8 cellular contexts compared by ENCODE assay signal in the genomic region with DNA sequence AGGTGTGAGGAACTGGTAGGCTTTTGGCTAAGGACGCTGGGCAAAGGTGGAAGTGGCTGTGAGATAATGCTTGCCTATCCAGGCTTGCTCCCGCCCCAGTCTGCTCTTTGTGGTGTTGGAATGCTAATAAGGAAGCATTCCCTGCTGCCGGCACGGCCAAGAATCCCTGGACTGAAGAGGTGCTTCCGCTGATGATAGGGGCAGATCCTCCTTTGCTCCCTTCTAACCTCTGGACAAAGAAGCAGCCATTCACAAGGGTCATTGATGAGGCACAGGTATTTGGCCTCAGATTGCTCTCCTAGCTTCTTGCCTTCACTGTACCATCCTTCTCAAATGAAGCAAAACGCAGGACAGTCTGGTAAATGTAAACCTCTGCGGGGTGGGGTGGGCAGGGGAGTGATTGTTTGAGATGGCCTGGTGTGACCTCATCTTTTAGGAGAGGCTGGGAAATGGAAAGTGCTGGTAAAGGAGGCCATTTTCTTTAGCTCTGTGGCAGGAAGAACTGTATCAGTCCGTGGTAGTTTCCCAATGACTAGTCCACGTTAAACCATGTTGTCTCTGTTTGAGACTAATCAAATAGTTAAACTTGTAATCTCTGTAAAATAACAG. TPM values are rescaled to one million over a fixed set of nuclear protein-coding genes. Genes with fewer than 3 reads are reported as not detected.
DNase-seq lines count a peak whose midpoint lies in the region; ATAC-seq, FAIRE-seq and TF ChIP-seq lines count a peak whose summit lies in the region.

No MANE protein-coding gene starts in this region.

- peak; percentile 32 for ATAC-seq in activated CD4-positive, alpha-beta T cell treated with anti-CD3 and anti-CD28 coated beads for 36 hours
- no peak for ATAC-seq in HG03108 (IDR thresholded peaks at IDR 0.05; ENCODE audit: unreplicated experiment)

- H3K4me1 Mint-ChIP-seq in activated CD4-positive, alpha-beta T cell treated with anti-CD3 and anti-CD28 coated beads for 36 hours: peaks cover 43% of the 10 kb centered on the region

- H3K27me3 Mint-ChIP-seq in activated CD4-positive, alpha-beta T cell treated with anti-CD3 and anti-CD28 coated beads for 36 hours: no peaks in the 10 kb centered on the region

- no peak for TF ChIP-seq POLR2A in H54 (IDR thresholded peaks at IDR 0.05; ENCODE audit: low read depth, low read length)

- POLR2A ChIA-PET in activated CD4-positive, alpha-beta T cell treated with anti-CD3 and anti-CD28 coated beads for 36 hours (lab: Charles Lee): interaction anchor here (0.6 to 2.0 kb wide), 9 partner anchors 9 to 94 kb away, joined by 3 to 23 read pairs (median 5); a partner anchor contains a TSS
- POLR2A ChIA-PET in RWPE1 (lab: Yijun Ruan, JAX; ENCODE audit: low non-redundant PET): interaction anchor here (0.5 to 0.6 kb wide), 2 partner anchors 13 to 18 kb away, joined by 4 to 9 read pairs; no protein-coding TSS in a partner anchor

- no peaks in the 10 kb centered on the region for H3K9me3 Mint-ChIP-seq in activated CD4-positive, alpha-beta T cell treated with anti-CD3 and anti-CD28 coated beads for 36 hours (ENCODE audit: low read depth)

- peak overlapping the region; percentile 97 for H3K27ac Mint-ChIP-seq in activated CD4-positive, alpha-beta T cell treated with anti-CD3 and anti-CD28 coated beads for 36 hours

- no peak for FAIRE-seq in H54 (lab: Jason Lieb, UNC)

- H3K36me3 Mint-ChIP-seq in activated CD4-positive, alpha-beta T cell treated with anti-CD3 and anti-CD28 coated beads for 36 hours (ENCODE audit: low read depth): peaks cover 65% of the 10 kb centered on the region

- TF ChIP-seq CTCF in RWPE1 (conservative IDR thresholded peaks at IDR 0.05; ENCODE audit: low read depth): no peak

- peak overlapping the region; percentile 96 for H3K4me3 Mint-ChIP-seq in activated CD4-positive, alpha-beta T cell treated with anti-CD3 and anti-CD28 coated beads for 36 hours

- peak overlapping the region; percentile 94 for H3K27ac ChIP-seq in RWPE1

- intact Hi-C loops in activated CD4-positive, alpha-beta T cell treated with anti-CD3 and anti-CD28 coated beads for 36 hours (cut with DNase I, micrococcal nuclease): loop anchor here (1.0 to 10.0 kb wide), 5 partner anchors 17 to 707 kb away; a partner anchor contains a TSS

- peak; percentile 74 for DNase-seq in activated CD4-positive, alpha-beta T cell treated with anti-CD3 and anti-CD28 coated beads for 36 hours
- no peak for DNase-seq in activated CD4-positive, alpha-beta T cell treated with anti-CD3 and anti-CD28 coated beads for 1 hour
- DNase-seq in RWPE1 (ENCODE audit: low spot score) (no peak), ecto neural progenitor cell (ENCODE audit: low spot score) (peak; percentile 66), mucosa of gallbladder (ENCODE audit: low spot score) (peak; percentile 67), NCI-H774 (lab: John Stamatoyannopoulos, UW) (no peak), H54 (ENCODE audit: insufficient read length, low spot score) (no peak)

- CTCF ChIA-PET in activated CD4-positive, alpha-beta T cell treated with anti-CD3 and anti-CD28 coated beads for 36 hours (lab: Charles Lee): interaction anchor here (1.0 to 4.2 kb wide), 9 partner anchors 9 to 40 kb away, joined by 3 to 34 read pairs (median 7); a partner anchor contains a TSS
- CTCF ChIA-PET in RWPE1 (lab: Yijun Ruan, JAX): interaction anchor here (0.5 to 1.3 kb wide), 3 partner anchors 10 to 94 kb away, joined by 3 read pairs; no protein-coding TSS in a partner anchor

RNA-seq across cellular contexts. Expression of a gene that starts 1.7 kb away (rescaled TPM):
- 1,000 to 10,000 TPM; 1,151 to 1,499 TPM for total RNA-seq in activated CD4-positive, alpha-beta T cell treated with anti-CD3 and anti-CD28 coated beads for 36 hours
- 270 TPM for total RNA-seq in mucosa of gallbladder

RNA-seq across cellular contexts. Expression of a gene that starts 18.1 kb away (rescaled TPM):
- 10 to 100 TPM; 52.3 to 54.2 TPM for total RNA-seq in activated CD4-positive, alpha-beta T cell treated with anti-CD3 and anti-CD28 coated beads for 36 hours
- 33.8 TPM for total RNA-seq in mucosa of gallbladder

RNA-seq across cellular contexts. Expression of a gene that starts 18.3 kb away (rescaled TPM):
- 10 to 100 TPM; 34.6 to 42.8 TPM for total RNA-seq in activated CD4-positive, alpha-beta T cell treated with anti-CD3 and anti-CD28 coated beads for 36 hours
- total RNA-seq in mucosa of gallbladder: 37.4 TPM

RNA-seq across cellular contexts. Expression of a gene that starts 26.5 kb away (rescaled TPM):
- 10 to 100 TPM; 45.9 to 49.4 TPM for total RNA-seq in activated CD4-positive, alpha-beta T cell treated with anti-CD3 and anti-CD28 coated beads for 36 hours
- 20.9 TPM for total RNA-seq in mucosa of gallbladder

Comparison
In these comparisons a context has a peak if more than half of its experiments do, and no peak if none do; other contexts are left out.
1. DNase-seq: peak in activated CD4-positive, alpha-beta T cell treated with anti-CD3 and anti-CD28 coated beads for 36 hours (single experiment), ecto neural progenitor cell (single experiment) and mucosa of gallbladder (single experiment); none in activated CD4-positive, alpha-beta T cell treated with anti-CD3 and anti-CD28 coated beads for 1 hour (single experiment), RWPE1 (single experiment), NCI-H774 (single experiment) and H54 (single experiment).